In genomic region chr1:150979723-150980056, GRCh38 we compare ENCODE assay signal across 1 cellular context.
TF ChIP-seq lines count a peak whose summit lies in the region.

No MANE protein-coding gene starts in this region.

TF ChIP-seq in GM23338, 12 proteins besides CTCF, POLR2A, EP300 and RAD21 (continued from another document):
- TF ChIP-seq ZNF462 (CRISPR knock-in tag; IDR thresholded peaks at IDR 0.05) (no peak), CREB1 (CRISPR knock-in tag; IDR thresholded peaks at IDR 0.05; ENCODE audit: low read depth) (no peak), REST (IDR thresholded peaks at IDR 0.05; ENCODE audit: unreplicated experiment) (no peak), EZH2phosphoT487 (IDR thresholded peaks at IDR 0.05; ENCODE audit: unreplicated experiment) (no peak), POLR2AphosphoS5 (IDR thresholded peaks at IDR 0.05; ENCODE audit: low read depth) (no peak), STAT1 (IDR thresholded peaks at IDR 0.05; ENCODE audit: unreplicated experiment) (no peak), EZH2 (IDR thresholded peaks at IDR 0.05; ENCODE audit: low read depth, unreplicated experiment) (no peak), ETS1 (IDR thresholded peaks at IDR 0.05) (no peak), JUNB (IDR thresholded peaks at IDR 0.05; ENCODE audit: unreplicated experiment) (no peak), NANOG (IDR thresholded peaks at IDR 0.05; ENCODE audit: borderline replicate concordance) (no peak)
